In genomic region chr6:27890351-27891299, GRCh38 we compare ENCODE assay signal across 8 cellular contexts. TPM values are rescaled to one million over a fixed set of nuclear protein-coding genes. Genes with fewer than 3 reads are reported as not detected.
A peak's percentile ranks its signal among the peaks of the same experiment; 100 is the strongest.
DNase-seq lines count a peak whose midpoint lies in the region; ATAC-seq and TF ChIP-seq lines count a peak whose summit lies in the region.

No MANE protein-coding gene starts in this region.

- ATAC-seq in Right ventricle myocardium inferior (no peak), Right ventricle myocardium superior (ENCODE audit: poor library complexity) (no peak), HG02870 (IDR thresholded peaks at IDR 0.05; ENCODE audit: unreplicated experiment) (peak; percentile 43)
- peak; percentile 48 for ATAC-seq in activated CD8-positive, alpha-beta T cell treated with anti-CD3 and anti-CD28 coated beads, Interleukin-2, amount 10 ng/mL, durations not matched to agents 7 days and 5 days

- CTCF ChIA-PET in activated CD8-positive, alpha-beta T cell treated with anti-CD3 and anti-CD28 coated beads, Interleukin-2, amount 10 ng/mL, durations not matched to agents 7 days and 5 days (lab: Charles Lee) = interaction anchor here (0.9 to 3.5 kb wide), 7 partner anchors 18 to 96 kb away, joined by 3 to 46 read pairs (median 8); a partner anchor contains a TSS

- H3K27ac ChIP-seq in endodermal cell (ENCODE audit: low read depth, low read length) (peak overlapping the region; percentile 94), thymus (ENCODE audit: low read depth) (peak overlapping the region; percentile 95)

- no peaks in the 10 kb centered on the region for H3K36me3 ChIP-seq in endodermal cell (ENCODE audit: control insufficient read depth, insufficient read depth, low read length)
- no peaks in the 10 kb centered on the region for H3K36me3 ChIP-seq in mucosa of stomach (ENCODE audit: control insufficient read depth, insufficient read depth, low read length)
- H3K36me3 ChIP-seq in thymus (ENCODE audit: control insufficient read depth, insufficient read depth) = no peaks in the 10 kb centered on the region

- peak overlapping the region; percentile 92 for H3K4me3 ChIP-seq in endodermal cell (ENCODE audit: low read length)
- H3K4me3 ChIP-seq in mucosa of stomach (ENCODE audit: low read length) = peak overlapping the region; percentile 66
- H3K4me3 ChIP-seq in thymus (ENCODE audit: low read length) = peak overlapping the region; percentile 70

- H3K4me1 ChIP-seq in endodermal cell (ENCODE audit: control insufficient read depth, insufficient read depth, low read length) (peaks cover 11% of the 10 kb centered on the region), mucosa of stomach (ENCODE audit: control insufficient read depth, insufficient read depth, low read length) (peaks cover 8% of the 10 kb centered on the region), thymus (ENCODE audit: control insufficient read depth, insufficient read depth, low read length) (no peaks in the 10 kb centered on the region)

- H3K9ac ChIP-seq in endodermal cell (ENCODE audit: extremely low read depth, low read length, poor library complexity, severe bottlenecking) = peak overlapping the region; percentile 96
- H3K9ac ChIP-seq in mucosa of stomach (ENCODE audit: low read length) = peak overlapping the region; percentile 55

- H3K9me3 Mint-ChIP-seq in activated CD8-positive, alpha-beta T cell treated with anti-CD3 and anti-CD28 coated beads, Interleukin-2, amount 10 ng/mL, durations not matched to agents 7 days and 5 days (ENCODE audit: insufficient read depth) = no peaks in the 10 kb centered on the region
- no peaks in the 10 kb centered on the region for H3K9me3 Mint-ChIP-seq in endodermal cell

- H3K27ac Mint-ChIP-seq in activated CD8-positive, alpha-beta T cell treated with anti-CD3 and anti-CD28 coated beads, Interleukin-2, amount 10 ng/mL, durations not matched to agents 7 days and 5 days = no peak overlapping the region
- peak overlapping the region; percentile 97 for H3K27ac Mint-ChIP-seq in endodermal cell

- no peak overlapping the region for H3K4me3 Mint-ChIP-seq in activated CD8-positive, alpha-beta T cell treated with anti-CD3 and anti-CD28 coated beads, Interleukin-2, amount 10 ng/mL, durations not matched to agents 7 days and 5 days
- H3K4me3 Mint-ChIP-seq in endodermal cell = no peak overlapping the region

- no peaks in the 10 kb centered on the region for H3K27me3 Mint-ChIP-seq in activated CD8-positive, alpha-beta T cell treated with anti-CD3 and anti-CD28 coated beads, Interleukin-2, amount 10 ng/mL, durations not matched to agents 7 days and 5 days (ENCODE audit: low read depth)
- no peaks in the 10 kb centered on the region for H3K27me3 Mint-ChIP-seq in endodermal cell (ENCODE audit: insufficient read depth)

- no peaks in the 10 kb centered on the region for H3K9me3 ChIP-seq in endodermal cell (ENCODE audit: control insufficient read depth, low read length)
- H3K9me3 ChIP-seq in mucosa of stomach (ENCODE audit: control insufficient read depth, low read length) = no peaks in the 10 kb centered on the region
- peaks cover 1% of the 10 kb centered on the region for H3K9me3 ChIP-seq in thymus (ENCODE audit: control insufficient read depth)

- DNase-seq in Right ventricle myocardium inferior (ENCODE audit: missing footprints) (peak; percentile 77), Right ventricle myocardium superior (no peak), NCI-H226 (peak; percentile 60), endodermal cell (peak; percentile 94)
- DNase-seq in activated CD8-positive, alpha-beta T cell treated with anti-CD3 and anti-CD28 coated beads, Interleukin-2, amount 10 ng/mL, durations not matched to agents 7 days and 5 days = peak; percentile 92

- no peak for TF ChIP-seq CTCF in endodermal cell (conservative IDR thresholded peaks at IDR 0.05)

- intact Hi-C loops in Right ventricle myocardium inferior (cut with DNase I) (loop anchor here (10.0 kb wide), 1 partner anchor 464 kb away; no protein-coding TSS in a partner anchor), Right ventricle myocardium superior (cut with DNase I) (loop anchor here (10.0 kb wide), 1 partner anchor 386 kb away; no protein-coding TSS in a partner anchor)

- POLR2A ChIA-PET in activated CD8-positive, alpha-beta T cell treated with anti-CD3 and anti-CD28 coated beads, Interleukin-2, amount 10 ng/mL, durations not matched to agents 7 days and 5 days (lab: Charles Lee) = interaction anchor here (0.6 to 14.3 kb wide), 44 partner anchors 9 to 1870 kb away, joined by 3 to 1137 read pairs (median 7); partner anchors contain the start of gene ZKSCAN8

- H3K27me3 ChIP-seq in endodermal cell (ENCODE audit: control insufficient read depth, insufficient read depth, low read length, poor library complexity, severe bottlenecking) (no peaks in the 10 kb centered on the region), mucosa of stomach (ENCODE audit: control insufficient read depth, insufficient read depth, low read length) (no peaks in the 10 kb centered on the region), thymus (ENCODE audit: control insufficient read depth, insufficient read depth) (no peaks in the 10 kb centered on the region)

- peaks cover 49% of the 10 kb centered on the region for H3K4me1 Mint-ChIP-seq in activated CD8-positive, alpha-beta T cell treated with anti-CD3 and anti-CD28 coated beads, Interleukin-2, amount 10 ng/mL, durations not matched to agents 7 days and 5 days (ENCODE audit: low read depth)
- peaks cover 29% of the 10 kb centered on the region for H3K4me1 Mint-ChIP-seq in endodermal cell

- H3K36me3 Mint-ChIP-seq in activated CD8-positive, alpha-beta T cell treated with anti-CD3 and anti-CD28 coated beads, Interleukin-2, amount 10 ng/mL, durations not matched to agents 7 days and 5 days (ENCODE audit: low read depth) = peaks cover 14% of the 10 kb centered on the region
- no peaks in the 10 kb centered on the region for H3K36me3 Mint-ChIP-seq in endodermal cell (ENCODE audit: low read depth)

- 0% methylated on average over 44 to 57 of the region's 57 CpGs for WGBS in endodermal cell (ENCODE audit: insufficient coverage in 1 of 2, insufficient read length in 1 of 2), 2 experiments
- WGBS in thymus = 7% methylated on average over 57 of the region's 57 CpGs

RNA-seq across cellular contexts. Expression of gene OR2B2, which starts 21.6 kb away (rescaled TPM):
- total RNA-seq in Right ventricle myocardium inferior (not detected), Right ventricle myocardium superior (not detected), endodermal cell (not detected)
- total RNA-seq in activated CD8-positive, alpha-beta T cell treated with anti-CD3 and anti-CD28 coated beads, Interleukin-2, amount 10 ng/mL, durations not matched to agents 7 days and 5 days = not detected
- not detected for polyA plus RNA-seq in endodermal cell (2013, experiment 1 of 2)
- polyA plus RNA-seq in endodermal cell (2013, experiment 2 of 2) = not detected
- not detected for polyA plus RNA-seq in thymus

Comparison
In these comparisons a context has a peak if more than half of its experiments do, and no peak if none do; other contexts are left out.
1. ATAC-seq: peak in HG02870 (single experiment) and activated CD8-positive, alpha-beta T cell treated with anti-CD3 and anti-CD28 coated beads, Interleukin-2, amount 10 ng/mL, durations not matched to agents 7 days and 5 days (single experiment); none in Right ventricle myocardium inferior (single experiment) and Right ventricle myocardium superior (single experiment).
2. Peak in every context shown above with its lines, with median percentiles within 50 percentile points of each other: H3K4me3 ChIP-seq.